ENCODE assay signal across 8 cellular contexts in the genomic region with DNA sequence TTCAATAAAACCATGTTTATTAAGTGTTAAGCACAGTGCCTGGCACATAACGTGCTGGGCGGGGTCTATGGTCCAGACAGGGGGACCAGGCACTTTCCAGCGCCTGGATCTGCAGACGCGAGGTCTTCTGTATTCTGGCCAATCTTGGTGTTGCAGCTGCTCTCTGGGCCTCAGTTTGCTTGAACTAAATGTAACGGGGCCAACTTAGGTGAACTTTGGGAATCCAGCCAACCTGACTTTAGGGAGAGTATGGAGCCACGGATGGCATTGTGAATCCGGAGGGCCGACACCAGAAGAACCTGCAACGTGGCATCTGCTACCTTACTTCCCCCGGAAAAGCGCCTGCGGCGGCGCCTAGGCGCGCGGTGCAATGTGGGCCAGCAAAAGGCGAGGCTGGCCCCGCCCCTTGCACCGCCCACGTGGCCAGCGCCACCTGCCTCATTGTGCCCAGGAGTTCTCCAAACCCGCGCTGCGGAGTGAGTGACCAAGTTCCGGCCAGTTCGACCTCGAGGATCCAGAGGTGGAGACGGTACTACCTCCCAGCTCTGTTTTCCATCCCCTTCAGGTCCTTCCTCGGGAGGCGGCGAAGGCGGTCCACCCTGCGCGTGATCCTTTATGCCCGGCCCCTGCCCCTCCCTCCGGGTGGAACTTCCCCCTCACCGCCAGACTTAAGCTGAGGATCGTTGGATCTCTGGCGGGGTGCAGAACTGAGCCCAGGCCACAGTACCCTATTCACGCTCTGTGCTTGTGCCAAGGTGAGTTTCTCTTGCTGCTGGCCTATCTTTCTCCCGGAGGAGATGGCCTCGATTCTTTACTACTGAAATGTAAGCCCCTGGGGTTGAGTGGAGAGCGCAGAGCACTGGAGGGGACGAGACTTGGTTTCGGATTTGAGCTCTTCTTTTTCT. TPM values are rescaled to one million over a fixed set of nuclear protein-coding genes. Genes with fewer than 3 reads are reported as not detected.
DNase-seq lines count a peak whose midpoint lies in the region; ATAC-seq and TF ChIP-seq lines count a peak whose summit lies in the region.

A gene (plus strand): TSS at position 426 of the 905 bp plus-strand sequence. CDS start 10,969 bp downstream, outside the sequence.

- H3K4me1 ChIP-seq in cardiac muscle cell (ENCODE audit: low read depth): peaks cover 14% of the 10 kb centered on the region
- peaks cover 0 to 8% of the 10 kb centered on the region in 2 experiments for H3K4me1 ChIP-seq in trophoblast cell (ENCODE audit: control insufficient read depth in 1 of 2, insufficient read depth in 2 of 2, low read length in 2 of 2)
- peaks cover 0 to 15% (median 9%) of the 10 kb centered on the region in 4 donors for H3K4me1 ChIP-seq in tibial nerve

- peak within 1 kb of the TSS; percentile 25 for H2BK12ac ChIP-seq in trophoblast cell (ENCODE audit: low read length)

- H2AFZ ChIP-seq in trophoblast cell (ENCODE audit: insufficient read depth, low read length, poor library complexity): peak within 1 kb of the TSS; percentile 88

- H3K4me3 ChIP-seq in GM12875 (ENCODE audit: low read depth, low read length) (peak within 1 kb of the TSS; percentile 68), cardiac muscle cell (peak within 1 kb of the TSS; percentile 44), trophoblast cell (ENCODE audit: low read depth, low read length) (peak within 1 kb of the TSS; percentile 86), tibial nerve (peak within 1 kb of the TSS; percentile 49 to 85 (median 60))

- peaks cover 8% of the 10 kb centered on the region for H3K36me3 ChIP-seq in cardiac muscle cell
- H3K36me3 ChIP-seq in trophoblast cell (ENCODE audit: control insufficient read depth in 1 of 2, insufficient read depth in 2 of 2, low read length in 2 of 2): peaks cover 2 to 7% of the 10 kb centered on the region in 2 experiments
- peaks cover 0 to 14% (median 0%) of the 10 kb centered on the region in 3 donors for H3K36me3 ChIP-seq in tibial nerve

- H2BK5ac ChIP-seq in trophoblast cell (ENCODE audit: low read depth, low read length, poor library complexity): peak within 1 kb of the TSS; percentile 87

- H3K27me3 ChIP-seq in cardiac muscle cell (no peaks in the 10 kb centered on the region), trophoblast cell (ENCODE audit: insufficient read depth, low read length) (no peaks in the 10 kb centered on the region), tibial nerve (no peaks in the 10 kb centered on the region)

- ATAC-seq in HG02763 (IDR thresholded peaks at IDR 0.05; ENCODE audit: unreplicated experiment): peak; percentile 90

- H3K9me3 ChIP-seq in cardiac muscle cell (ENCODE audit: low read depth) (no peaks in the 10 kb centered on the region), trophoblast cell (ENCODE audit: insufficient read depth, low read depth, low read length) (no peaks in the 10 kb centered on the region), tibial nerve (no peaks in the 10 kb centered on the region)

- no CpG with 5 or more reads among the region's 47 CpGs for WGBS in trophoblast cell (ENCODE audit: extremely low coverage, insufficient coverage, insufficient read length)
- 1 to 2% methylated on average over 44 to 47 of the region's 47 CpGs for WGBS in tibial nerve, 2 donors

- peak; percentile 70 for DNase-seq in NCI-H1417 treated with DMSO at 0.1 percent for 48 hours (lab: John Stamatoyannopoulos, UW)
- peak; percentile 60 to 86 for DNase-seq in SW 1271 (lab: John Stamatoyannopoulos, UW)
- peak; percentile 77 for DNase-seq in activated naive CD8-positive, alpha-beta T cell treated with anti-CD3 and anti-CD28 coated beads, Interleukin-2, amount 50 U/mL, for 16 hours (ENCODE audit: low read depth, low spot score)
- peak; percentile 90 to 91 for DNase-seq in cardiac muscle cell (ENCODE audit: low read depth in 1 of 2, low spot score in 1 of 2)
- DNase-seq in trophoblast cell: peak; percentile 94 to 98
- DNase-seq in tibial nerve (ENCODE audit: low spot score in 2 of 2): peak; percentile 74 to 80

- H3K14ac ChIP-seq in trophoblast cell (ENCODE audit: low read length): peak within 1 kb of the TSS; percentile 93

- peak within 1 kb of the TSS; percentile 95 for H3K4ac ChIP-seq in trophoblast cell (ENCODE audit: low read depth, low read length)

- H3K18ac ChIP-seq in trophoblast cell (ENCODE audit: low read length): peak within 1 kb of the TSS; percentile 94

- TF ChIP-seq CTCF in GM12875 (IDR thresholded peaks at IDR 0.05; ENCODE audit: borderline replicate concordance, insufficient read depth, low read depth, low read length) (no peak), cardiac muscle cell (IDR thresholded peaks at IDR 0.05; ENCODE audit: low read depth, low read length) (no peak), tibial nerve (IDR thresholded peaks at IDR 0.05) (peak in 2 of 5 experiments; percentile 43 to 54)

- H3K23ac ChIP-seq in trophoblast cell (ENCODE audit: low read length): no peak within 1 kb of the TSS

- peaks cover 7% of the 10 kb centered on the region for H3K79me2 ChIP-seq in trophoblast cell (ENCODE audit: control insufficient read depth, insufficient read depth, low read length, poor library complexity)

- peak within 1 kb of the TSS; percentile 96 for H3K27ac ChIP-seq in cardiac muscle cell
- H3K27ac ChIP-seq in trophoblast cell (ENCODE audit: low read depth, low read length): peak within 1 kb of the TSS; percentile 66
- H3K27ac ChIP-seq in tibial nerve: peak within 1 kb of the TSS; percentile 71 to 98 (median 90)

- peak in 1 of 2 donors; percentile 62 for TF ChIP-seq POLR2A in tibial nerve (IDR thresholded peaks at IDR 0.05)

- TF ChIP-seq EP300 in tibial nerve (IDR thresholded peaks at IDR 0.05): peak; percentile 70 to 92

- peak within 1 kb of the TSS; percentile 93 for H3K9ac ChIP-seq in trophoblast cell (ENCODE audit: low read length)

- H4K12ac ChIP-seq in trophoblast cell (ENCODE audit: low read depth, low read length): peak within 1 kb of the TSS; percentile 99

- peak within 1 kb of the TSS; percentile 99 for H4K8ac ChIP-seq in trophoblast cell (ENCODE audit: low read depth, low read length)

- H3K4me2 ChIP-seq in trophoblast cell (ENCODE audit: low read length): peak within 1 kb of the TSS; percentile 89

- H2AK5ac ChIP-seq in trophoblast cell (ENCODE audit: low read length): peak within 1 kb of the TSS; percentile 88

- H2BK120ac ChIP-seq in trophoblast cell (ENCODE audit: insufficient read depth, low read length, poor library complexity): peak within 1 kb of the TSS; percentile 74

- peaks cover 8% of the 10 kb centered on the region for H3K79me1 ChIP-seq in trophoblast cell (ENCODE audit: low read length)

- peak within 1 kb of the TSS; percentile 97 for H4K91ac ChIP-seq in trophoblast cell (ENCODE audit: low read depth, low read length)

RNA-seq across cellular contexts. Expression of the gene that starts here (rescaled TPM):
- 145 and 187 TPM in 2 replicates for total RNA-seq in cardiac muscle cell
- 291 and 311 TPM in 2 replicates for polyA plus RNA-seq in cardiac muscle cell
- polyA plus RNA-seq in trophoblast cell (2013): 105 and 110 TPM in 2 replicates
- total RNA-seq in tibial nerve: 10 to 100 TPM; 53.1 to 69.5 (median 63.5) TPM

Comparison
In these comparisons a context has a peak if more than half of its experiments do, and no peak if none do; other contexts are left out.
1. Peak in every context shown above with its lines: DNase-seq, ATAC-seq, H3K4me3 ChIP-seq and H3K27ac ChIP-seq.